In genomic region chr16:10262377-10263132, GRCh38 we compare ENCODE assay signal across 40 cellular contexts.
"Had no signal": no experiment of that assay in that cellular context is flagged by ENCODE, and none has a peak within 500 bp of the region (broad histone marks: within the 10 kb centered on the region; RNA-seq: fewer than 3 reads in every experiment).

No MANE protein-coding gene starts in this region.

- H3K4me3 ChIP-seq: adrenal gland, body of pancreas, breast epithelium had no signal

- H3K27me3 ChIP-seq: adrenal gland, body of pancreas, brain microvascular endothelial cell, breast epithelium had no signal

- H3K27ac ChIP-seq: adrenal gland, body of pancreas, brain microvascular endothelial cell, breast epithelium, VCaP had no signal

- ATAC-seq: activated CD4-positive, CD25-positive, alpha-beta regulatory T cell treated with anti-CD3 and anti-CD28 coated beads, Interleukin-2, amount 50 U/mL, for 24 hours; activated CD8-positive, alpha-beta T cell treated with anti-CD3 and anti-CD28 coated beads for 36 hours; activated naive CD4-positive, alpha-beta T cell treated with anti-CD3 and anti-CD28 coated beads, Interleukin-2, amount 50 U/mL, for 72 hours; activated T-cell treated with anti-CD3 and anti-CD28 coated beads, Interleukin-2, amount 50 U/mL, for 4 hours; activated T-cell treated with anti-CD3 and anti-CD28 coated beads, Interleukin-2, amount 50 U/mL, for 72 hours; activated T-helper 17 cell treated with anti-CD3 and anti-CD28 coated beads, Interleukin-2, amount 50 U/mL, for 72 hours; body of pancreas had no signal

- H3K27ac Mint-ChIP-seq: activated CD4-positive, alpha-beta memory T cell treated with anti-CD3 and anti-CD28 coated beads for 36 hours; activated CD4-positive, alpha-beta T cell treated with anti-CD3 and anti-CD28 coated beads, Interleukin-2, amount 10 ng/mL, durations not matched to agents 24 days and 14 days; activated CD8-positive, alpha-beta T cell treated with anti-CD3 and anti-CD28 coated beads for 36 hours; activated naive CD4-positive, alpha-beta T cell treated with anti-CD3 and anti-CD28 coated beads for 36 hours; activated naive CD4-positive, alpha-beta T cell treated with anti-CD3 and anti-CD28 coated beads, Interleukin-2, amount 50 U/mL, for 72 hours; activated naive CD8-positive, alpha-beta T cell treated with anti-CD3 and anti-CD28 coated beads for 36 hours; activated T-cell treated with anti-CD3 and anti-CD28 coated beads, Interleukin-2, amount 50 U/mL, for 72 hours; activated T-helper 1 cell treated with anti-CD3 and anti-CD28 coated beads, Interleukin-12 subunit alpha, Interleukin-12 subunit beta, Interleukin-2, Interleukin-4 antibody, amounts not matched to agents 30 ng/mL and 10 ng/mL and 1 ng/mL, durations not matched to agents 14 hours and 24 hours and 36 hours; activated T-helper 17 cell treated with anti-CD3 and anti-CD28 coated beads, Interleukin-2, amount 50 U/mL, for 72 hours; T-helper 1 cell treated with Interleukin-12 subunit alpha and Interleukin-12 subunit beta and Interleukin-4 antibody, amounts not matched to agents 30 μg/mL and 1 μg/mL, for 36 hours; T-helper 2 cell treated with Interferon-gamma antibody and Interleukin-4, amounts not matched to agents 5 μg/mL and 100 μg/mL, for 36 hours had no signal

- H3K9me3 ChIP-seq: adrenal gland, body of pancreas, breast epithelium had no signal

- H3K4me3 Mint-ChIP-seq: activated CD4-positive, alpha-beta memory T cell treated with anti-CD3 and anti-CD28 coated beads for 36 hours; activated CD4-positive, alpha-beta T cell treated with anti-CD3 and anti-CD28 coated beads, Interleukin-2, amount 10 ng/mL, durations not matched to agents 24 days and 14 days; activated CD8-positive, alpha-beta T cell treated with anti-CD3 and anti-CD28 coated beads for 36 hours; activated naive CD4-positive, alpha-beta T cell treated with anti-CD3 and anti-CD28 coated beads for 36 hours; activated naive CD8-positive, alpha-beta T cell treated with anti-CD3 and anti-CD28 coated beads for 36 hours; activated T-cell treated with anti-CD3 and anti-CD28 coated beads, Interleukin-2, amount 50 U/mL, for 4 hours; activated T-cell treated with anti-CD3 and anti-CD28 coated beads, Interleukin-2, amount 50 U/mL, for 72 hours; activated T-helper 1 cell treated with anti-CD3 and anti-CD28 coated beads, Interleukin-12 subunit alpha, Interleukin-12 subunit beta, Interleukin-2, Interleukin-4 antibody, amounts not matched to agents 30 ng/mL and 10 ng/mL and 1 ng/mL, durations not matched to agents 14 hours and 24 hours and 36 hours; activated T-helper 17 cell treated with anti-CD3 and anti-CD28 coated beads, Interleukin-2, amount 50 U/mL, for 72 hours; central memory CD8-positive, alpha-beta T cell; T-helper 1 cell treated with Interleukin-12 subunit alpha and Interleukin-12 subunit beta and Interleukin-4 antibody, amounts not matched to agents 30 μg/mL and 1 μg/mL, for 36 hours; T-helper 2 cell treated with Interferon-gamma antibody and Interleukin-4, amounts not matched to agents 5 μg/mL and 100 μg/mL, for 36 hours had no signal

- H3K27me3 Mint-ChIP-seq: activated CD4-positive, alpha-beta T cell treated with anti-CD3 and anti-CD28 coated beads, Interleukin-2, amount 10 ng/mL, durations not matched to agents 24 days and 14 days; activated CD8-positive, alpha-beta T cell treated with anti-CD3 and anti-CD28 coated beads for 36 hours; activated naive CD8-positive, alpha-beta T cell treated with anti-CD3 and anti-CD28 coated beads for 36 hours; activated T-helper 17 cell treated with anti-CD3 and anti-CD28 coated beads, Interleukin-2, amount 50 U/mL, for 72 hours; central memory CD8-positive, alpha-beta T cell had no signal

- FAIRE-seq: astrocyte, TTC549 had no signal

- H3K9me3 Mint-ChIP-seq: activated CD4-positive, alpha-beta memory T cell treated with anti-CD3 and anti-CD28 coated beads for 36 hours; activated CD4-positive, alpha-beta T cell treated with anti-CD3 and anti-CD28 coated beads, Interleukin-2, amount 10 ng/mL, durations not matched to agents 24 days and 14 days; activated CD8-positive, alpha-beta T cell treated with anti-CD3 and anti-CD28 coated beads for 36 hours; activated naive CD4-positive, alpha-beta T cell treated with anti-CD3 and anti-CD28 coated beads for 36 hours; activated naive CD4-positive, alpha-beta T cell treated with anti-CD3 and anti-CD28 coated beads, Interleukin-2, amount 50 U/mL, for 72 hours; activated naive CD8-positive, alpha-beta T cell treated with anti-CD3 and anti-CD28 coated beads for 36 hours; activated T-cell treated with anti-CD3 and anti-CD28 coated beads, Interleukin-2, amount 50 U/mL, for 4 hours; activated T-cell treated with anti-CD3 and anti-CD28 coated beads, Interleukin-2, amount 50 U/mL, for 72 hours; activated T-helper 1 cell treated with anti-CD3 and anti-CD28 coated beads, Interleukin-12 subunit alpha, Interleukin-12 subunit beta, Interleukin-2, Interleukin-4 antibody, amounts not matched to agents 30 ng/mL and 10 ng/mL and 1 ng/mL, durations not matched to agents 14 hours and 24 hours and 36 hours; activated T-helper 17 cell treated with anti-CD3 and anti-CD28 coated beads, Interleukin-2, amount 50 U/mL, for 72 hours; central memory CD8-positive, alpha-beta T cell; T-helper 1 cell treated with Interleukin-12 subunit alpha and Interleukin-12 subunit beta and Interleukin-4 antibody, amounts not matched to agents 30 μg/mL and 1 μg/mL, for 36 hours; T-helper 2 cell treated with Interferon-gamma antibody and Interleukin-4, amounts not matched to agents 5 μg/mL and 100 μg/mL, for 36 hours had no signal

- H3K4me1 ChIP-seq: breast epithelium had no signal

- H3K36me3 Mint-ChIP-seq: activated CD4-positive, alpha-beta memory T cell treated with anti-CD3 and anti-CD28 coated beads for 36 hours; activated naive CD4-positive, alpha-beta T cell treated with anti-CD3 and anti-CD28 coated beads, Interleukin-2, amount 50 U/mL, for 72 hours; activated naive CD8-positive, alpha-beta T cell treated with anti-CD3 and anti-CD28 coated beads for 36 hours had no signal

- DNase-seq: activated CD4-positive, alpha-beta memory T cell treated with anti-CD3 and anti-CD28 coated beads for 36 hours; activated CD4-positive, alpha-beta T cell treated with anti-CD3 and anti-CD28 coated beads for 1 hour; activated CD4-positive, alpha-beta T cell treated with anti-CD3 and anti-CD28 coated beads for 4 hours; activated CD4-positive, alpha-beta T cell treated with anti-CD3 and anti-CD28 coated beads, Interleukin-2, amount 10 ng/mL, durations not matched to agents 24 days and 14 days; activated CD4-positive, alpha-beta T cell treated with anti-CD3 and anti-CD28 coated beads, Interleukin-2, amount 50 U/mL, for 1 hour; activated CD4-positive, alpha-beta T cell treated with anti-CD3 and anti-CD28 coated beads, Interleukin-2, amount 50 U/mL, for 4 hours; activated CD4-positive, CD25-positive, alpha-beta regulatory T cell; activated CD8-positive, alpha-beta memory T cell treated with anti-CD3 and anti-CD28 coated beads, Interleukin-2, amount 50 U/mL, for 4 hours; activated CD8-positive, alpha-beta T cell treated with anti-CD3 and anti-CD28 coated beads for 36 hours; activated effector memory CD4-positive, alpha-beta T cell treated with anti-CD3 and anti-CD28 coated beads, Interleukin-2, amount 50 U/mL, for 16 hours; activated gamma-delta T cell treated with Interleukin-2 at 50 U/mL for 16 hours; activated naive CD4-positive, alpha-beta T cell; activated naive CD4-positive, alpha-beta T cell treated with anti-CD3 and anti-CD28 coated beads for 36 hours; activated naive CD4-positive, alpha-beta T cell treated with anti-CD3 and anti-CD28 coated beads, Interleukin-2, amount 50 U/mL, for 16 hours; activated naive CD8-positive, alpha-beta T cell treated with anti-CD3 and anti-CD28 coated beads for 36 hours; activated T-cell treated with anti-CD3 and anti-CD28 coated beads for 4 hours; activated T-cell treated with anti-CD3 and anti-CD28 coated beads, Interleukin-2, amount 50 U/mL, for 1 hour; activated T-cell treated with anti-CD3 and anti-CD28 coated beads, Interleukin-2, amount 50 U/mL, for 4 hours; activated T-cell treated with anti-CD3 and anti-CD28 coated beads, Interleukin-2, amount 50 U/mL, for 72 hours; adrenal gland; amniotic stem cell; aorta; body of pancreas; brain microvascular endothelial cell; caudate nucleus; cerebellar nuclear complex; T-helper 1 cell; T-helper 2 cell; T-helper 9 cell had no signal

- H3K36me3 ChIP-seq: adrenal gland, brain microvascular endothelial cell, breast epithelium had no signal
